20 cellular contexts compared by ENCODE assay signal in the genomic region with DNA sequence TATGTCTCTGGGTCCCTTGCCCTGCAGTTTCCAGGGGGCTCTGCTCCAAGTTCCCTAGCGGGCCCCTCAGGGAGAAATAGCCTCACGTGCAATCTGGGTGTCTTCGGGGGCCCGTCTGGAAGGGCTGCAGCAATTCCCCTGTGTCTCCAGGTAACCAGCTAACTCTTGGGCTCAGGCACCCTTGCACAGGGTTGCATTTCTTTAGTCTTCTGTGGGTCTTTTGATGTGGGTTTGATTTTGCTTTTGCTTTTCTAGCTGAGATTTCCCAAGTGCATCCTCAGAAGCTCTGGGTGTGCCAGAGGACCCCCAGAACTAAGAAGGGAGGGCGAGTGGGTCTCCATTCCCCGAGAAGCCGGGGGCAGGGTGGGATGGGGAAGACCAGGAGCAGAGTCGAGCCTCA.
DNase-seq lines count a peak whose midpoint lies in the region; ATAC-seq and TF ChIP-seq lines count a peak whose summit lies in the region.
"Had no signal": no experiment of that assay in that cellular context is flagged by ENCODE, and none has a peak within 500 bp of the region (broad histone marks: within the 10 kb centered on the region; RNA-seq: fewer than 3 reads in every experiment).

No MANE protein-coding gene starts in this region.

- peak overlapping the region; percentile 48 for H3K4me3 Mint-ChIP-seq in CD4-positive, alpha-beta T cell
- no peak overlapping the region for H3K4me3 Mint-ChIP-seq in endodermal cell
- H3K4me3 Mint-ChIP-seq in naive thymus-derived CD8-positive, alpha-beta T cell: peak overlapping the region in 5 of 10 donors; percentile 26 to 55 (median 39)
- H3K4me3 Mint-ChIP-seq in stimulated activated naive CD8-positive, alpha-beta T cell treated with anti-CD3 and anti-CD28 coated beads, Interleukin-15, amount 100 ng/mL, for 72 hours: no peak overlapping the region
- H3K4me3 Mint-ChIP-seq: IgD-negative memory B cell had no signal

- no peaks in the 10 kb centered on the region for H3K27me3 ChIP-seq in CD4-positive, alpha-beta T cell (ENCODE audit: control insufficient read depth, insufficient read depth, low read length)
- H3K27me3 ChIP-seq in endodermal cell (ENCODE audit: control insufficient read depth, insufficient read depth, low read length, poor library complexity, severe bottlenecking): peaks cover 4% of the 10 kb centered on the region

- DNase-seq in CD4-positive, alpha-beta T cell: no peak
- DNase-seq in Jurkat, Clone E6-1 (ENCODE audit: low read depth, low spot score): peak; percentile 45
- DNase-seq in endodermal cell (no peak), DMS153 treated with DMSO at 0.1 percent for 48 hours (lab: John Stamatoyannopoulos, UW; ENCODE audit: unreplicated experiment) (no peak), DMS114 treated with DMSO at 0.1 percent for 48 hours (lab: John Stamatoyannopoulos, UW; ENCODE audit: unreplicated experiment) (no peak)
- DNase-seq in naive thymus-derived CD8-positive, alpha-beta T cell: peak in 4 of 10 donors; percentile 5 to 55 (median 25)
- DNase-seq in stimulated activated naive CD8-positive, alpha-beta T cell treated with anti-CD3 and anti-CD28 coated beads, Interleukin-15, amount 100 ng/mL, for 72 hours: no peak
- DNase-seq: C1 segment of cervical spinal cord, GM23248, HCEC 1CT, Karpas-422, NCI-H1417, NCI-H1694 treated with DMSO at 0.1 percent for 48 hours, NCI-H2081 treated with DMSO at 0.1 percent for 48 hours, NCI-H446, NCI-H526 treated with DMSO at 0.1 percent for 48 hours, OCI-M1, Right ventricle myocardium superior had no signal

- POLR2A ChIA-PET in CD4-positive, alpha-beta T cell (lab: Charles Lee): no interaction called here
- POLR2A ChIA-PET in naive thymus-derived CD8-positive, alpha-beta T cell (lab: Charles Lee): no interaction called here

- H3K4me1 ChIP-seq in endodermal cell (ENCODE audit: control insufficient read depth, insufficient read depth, low read length): no peaks in the 10 kb centered on the region

- no peak overlapping the region for H3K4me3 ChIP-seq in Jurkat, Clone E6-1 (ENCODE audit: low read length)
- no peak overlapping the region for H3K4me3 ChIP-seq in endodermal cell (ENCODE audit: low read length)
- H3K4me3 ChIP-seq: GM23248 had no signal

- H3K27ac Mint-ChIP-seq in CD4-positive, alpha-beta T cell: no peak overlapping the region
- peak overlapping the region; percentile 13 for H3K27ac Mint-ChIP-seq in endodermal cell
- H3K27ac Mint-ChIP-seq in naive thymus-derived CD8-positive, alpha-beta T cell: no peak overlapping the region
- peak overlapping the region in 1 of 2 donors; percentile 65 for H3K27ac Mint-ChIP-seq in stimulated activated naive CD8-positive, alpha-beta T cell treated with anti-CD3 and anti-CD28 coated beads, Interleukin-15, amount 100 ng/mL, for 72 hours
- H3K27ac Mint-ChIP-seq: IgD-negative memory B cell had no signal

- H3K9me3 ChIP-seq in CD4-positive, alpha-beta T cell (ENCODE audit: control insufficient read depth, low read length): no peaks in the 10 kb centered on the region
- no peaks in the 10 kb centered on the region for H3K9me3 ChIP-seq in endodermal cell (ENCODE audit: control insufficient read depth, low read length)

- no peak overlapping the region for H3K27ac ChIP-seq in CD4-positive, alpha-beta T cell (ENCODE audit: low read depth, low read length)
- H3K27ac ChIP-seq in endodermal cell (ENCODE audit: low read depth, low read length): no peak overlapping the region
- H3K27ac ChIP-seq: GM23248 had no signal

- TF ChIP-seq CTCF in CD4-positive, alpha-beta T cell (IDR thresholded peaks at IDR 0.05): no peak
- TF ChIP-seq CTCF in endodermal cell (conservative IDR thresholded peaks at IDR 0.05): no peak

- no peaks in the 10 kb centered on the region for H3K36me3 Mint-ChIP-seq in CD4-positive, alpha-beta T cell (ENCODE audit: low read depth)
- peaks cover 29% of the 10 kb centered on the region for H3K36me3 Mint-ChIP-seq in endodermal cell (ENCODE audit: low read depth)
- no peaks in the 10 kb centered on the region for H3K36me3 Mint-ChIP-seq in naive thymus-derived CD8-positive, alpha-beta T cell

- intact Hi-C loops in CD4-positive, alpha-beta T cell (cut with DNase I, micrococcal nuclease): no loop called here

- H3K36me3 ChIP-seq in endodermal cell (ENCODE audit: control insufficient read depth, insufficient read depth, low read length): no peaks in the 10 kb centered on the region

- ATAC-seq in CD4-positive, alpha-beta T cell (ENCODE audit: poor library complexity): peak; percentile 48
- peak; percentile 67 to 72 for ATAC-seq in naive thymus-derived CD8-positive, alpha-beta T cell
- no peak for ATAC-seq in GM21447 (IDR thresholded peaks at IDR 0.05; ENCODE audit: unreplicated experiment)
- ATAC-seq in stimulated activated naive CD8-positive, alpha-beta T cell treated with anti-CD3 and anti-CD28 coated beads, Interleukin-15, amount 100 ng/mL, for 72 hours: no peak

- no peak overlapping the region for H3K9ac ChIP-seq in endodermal cell (ENCODE audit: extremely low read depth, low read length, poor library complexity, severe bottlenecking)
- H3K9ac ChIP-seq: GM23248 had no signal

- CTCF ChIA-PET in CD4-positive, alpha-beta T cell (lab: Charles Lee): no interaction called here

- peaks cover 10% of the 10 kb centered on the region for H3K4me1 Mint-ChIP-seq in CD4-positive, alpha-beta T cell (ENCODE audit: low read depth)
- peaks cover 14% of the 10 kb centered on the region for H3K4me1 Mint-ChIP-seq in endodermal cell
- peaks cover 8 to 20% (median 9%) of the 10 kb centered on the region in 4 donors for H3K4me1 Mint-ChIP-seq in naive thymus-derived CD8-positive, alpha-beta T cell
- peaks cover 15% of the 10 kb centered on the region for H3K4me1 Mint-ChIP-seq in stimulated activated naive CD8-positive, alpha-beta T cell treated with anti-CD3 and anti-CD28 coated beads, Interleukin-15, amount 100 ng/mL, for 72 hours

- 73 to 76% methylated on average over 4 to 8 of the region's 8 CpGs for WGBS in endodermal cell (ENCODE audit: insufficient coverage in 1 of 2, insufficient read length in 1 of 2), 2 experiments

- H3K9me3 Mint-ChIP-seq in CD4-positive, alpha-beta T cell: no peaks in the 10 kb centered on the region
- no peaks in the 10 kb centered on the region for H3K9me3 Mint-ChIP-seq in endodermal cell
- no peaks in the 10 kb centered on the region for H3K9me3 Mint-ChIP-seq in naive thymus-derived CD8-positive, alpha-beta T cell
- no peaks in the 10 kb centered on the region for H3K9me3 Mint-ChIP-seq in stimulated activated naive CD8-positive, alpha-beta T cell treated with anti-CD3 and anti-CD28 coated beads, Interleukin-15, amount 100 ng/mL, for 72 hours
- H3K9me3 Mint-ChIP-seq: IgD-negative memory B cell had no signal

- no peaks in the 10 kb centered on the region for H3K27me3 Mint-ChIP-seq in CD4-positive, alpha-beta T cell
- no peaks in the 10 kb centered on the region for H3K27me3 Mint-ChIP-seq in endodermal cell (ENCODE audit: insufficient read depth)
- peaks cover 0 to 12% (median 4%) of the 10 kb centered on the region in 5 donors for H3K27me3 Mint-ChIP-seq in naive thymus-derived CD8-positive, alpha-beta T cell
- H3K27me3 Mint-ChIP-seq in stimulated activated naive CD8-positive, alpha-beta T cell treated with anti-CD3 and anti-CD28 coated beads, Interleukin-15, amount 100 ng/mL, for 72 hours: peaks cover 33% of the 10 kb centered on the region
- H3K27me3 Mint-ChIP-seq: IgD-negative memory B cell had no signal

Comparison
In these comparisons a context has a peak if more than half of its experiments do, and no peak if none do; other contexts are left out.
1. ATAC-seq: peak in CD4-positive, alpha-beta T cell (single experiment) and naive thymus-derived CD8-positive, alpha-beta T cell (2 of 2); none in GM21447 (single experiment) and stimulated activated naive CD8-positive, alpha-beta T cell treated with anti-CD3 and anti-CD28 coated beads, Interleukin-15, amount 100 ng/mL, for 72 hours (single experiment).